Comparison of ENCODE assay signal across 9 cellular contexts in the genomic region with DNA sequence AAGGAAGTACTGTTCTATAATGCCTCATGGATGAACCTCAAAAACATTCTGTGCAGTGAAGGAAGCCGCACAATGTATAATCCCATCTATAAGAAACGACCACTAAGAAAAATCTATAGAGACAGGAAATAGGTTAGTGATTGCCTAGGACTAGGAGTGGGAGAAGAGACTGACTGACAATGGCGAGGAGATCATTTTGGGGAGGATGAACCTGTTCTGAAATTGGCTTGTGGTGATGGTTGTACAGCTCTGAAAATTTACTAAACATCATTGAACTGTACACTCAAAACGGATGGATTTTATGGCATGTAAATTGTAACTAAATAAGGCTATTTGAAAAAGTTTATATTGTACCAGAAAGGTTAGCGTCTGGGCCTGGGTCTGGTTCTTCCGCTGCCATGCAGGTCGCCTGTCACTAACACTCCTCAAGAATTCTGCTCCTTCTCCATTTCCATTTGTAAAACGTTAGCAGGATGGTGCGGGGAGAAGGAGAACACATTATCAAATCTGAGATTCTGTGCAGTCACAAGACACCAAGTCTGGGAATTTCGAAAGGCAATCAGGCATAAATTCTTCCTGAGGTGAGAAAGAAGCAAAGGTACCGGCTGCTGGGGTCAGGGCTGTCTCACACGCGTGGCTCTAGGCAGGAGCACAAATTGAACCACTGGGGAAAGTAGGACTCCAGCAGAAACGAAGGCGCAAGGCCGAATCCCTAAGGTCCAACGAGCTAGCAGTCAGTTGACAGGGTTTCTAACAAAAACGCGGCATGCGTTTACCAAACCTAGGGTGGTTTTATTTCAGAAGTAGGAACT. TPM values are rescaled to one million over a fixed set of nuclear protein-coding genes. Genes with fewer than 3 reads are reported as not detected.
DNase-seq lines count a peak whose midpoint lies in the region; ATAC-seq and TF ChIP-seq lines count a peak whose summit lies in the region.
"Had no signal": no experiment of that assay in that cellular context is flagged by ENCODE, and none has a peak within 500 bp of the region (broad histone marks: within the 10 kb centered on the region; RNA-seq: fewer than 3 reads in every experiment).

No MANE protein-coding gene starts in this region.

- peaks cover 42% of the 10 kb centered on the region for H3K27me3 Mint-ChIP-seq in GM23338 (ENCODE audit: insufficient read depth, low read depth, poor library complexity)

- H3K9me3 ChIP-seq in NT2/D1 (ENCODE audit: insufficient read depth, low read length) (no peaks in the 10 kb centered on the region), esophagus muscularis mucosa (no peaks in the 10 kb centered on the region), gastrocnemius medialis (no peaks in the 10 kb centered on the region)

- H3K4me1 ChIP-seq in GM23338 (ENCODE audit: insufficient read depth), result peaks cover 48% of the 10 kb centered on the region
- no peaks in the 10 kb centered on the region for H3K4me1 ChIP-seq in NT2/D1 (ENCODE audit: insufficient read depth, insufficient read length)
- H3K4me1 ChIP-seq in esophagus muscularis mucosa, result peaks cover 14 to 23% (median 20%) of the 10 kb centered on the region in 4 donors
- H3K4me1 ChIP-seq in gastrocnemius medialis, result peaks cover 0 to 7% of the 10 kb centered on the region in 2 donors

- peaks cover 38% of the 10 kb centered on the region for H3K4me1 Mint-ChIP-seq in GM23338

- no peaks in the 10 kb centered on the region for H3K9me3 Mint-ChIP-seq in GM23338

- H3K36me3 ChIP-seq in GM23338 (ENCODE audit: insufficient read depth) (no peaks in the 10 kb centered on the region), NT2/D1 (ENCODE audit: insufficient read depth, insufficient read length, low read length) (no peaks in the 10 kb centered on the region), esophagus muscularis mucosa (no peaks in the 10 kb centered on the region), gastrocnemius medialis (no peaks in the 10 kb centered on the region)

- H3K27me3 ChIP-seq in GM23338 (ENCODE audit: insufficient read depth), result peaks cover 51% of the 10 kb centered on the region
- peaks cover 39% of the 10 kb centered on the region for H3K27me3 ChIP-seq in NT2/D1 (ENCODE audit: insufficient read depth, insufficient read length)
- H3K27me3 ChIP-seq in esophagus muscularis mucosa, result peaks cover 6 to 47% (median 22%) of the 10 kb centered on the region in 4 donors
- H3K27me3 ChIP-seq in gastrocnemius medialis, result peaks cover 28 to 53% (median 31%) of the 10 kb centered on the region in 3 donors

- 0 out of 2 replicates have a peak, but pooled peaks cover 3% of the 10 kb centered on the region for H3F3A ChIP-seq in GM23338 (replicated peaks; ENCODE audit: low read depth)

- in situ Hi-C loops in gastrocnemius medialis (cut with MboI; ENCODE audit: low sequenced_read_pairs in 4 of 4), result no loop called here

- peak overlapping the region; percentile 89 for H2AFZ ChIP-seq in GM23338

- H4K20me1 ChIP-seq in GM23338 (replicated peaks; ENCODE audit: insufficient read depth), result no peaks in the 10 kb centered on the region

- intact Hi-C loops in esophagus muscularis mucosa (cut with DNase I), result no loop called here
- intact Hi-C loops in gastrocnemius medialis (cut with DNase I; ENCODE audit: low total_unique reads), result no loop called here

- DNase-seq in GM23338 (ENCODE audit: low spot score) (no peak), NT2/D1 (ENCODE audit: low read depth, low spot score) (no peak), esophagus muscularis mucosa (ENCODE audit: extremely low spot score) (no peak), gastrocnemius medialis (no peak), NCI-H2081 (lab: John Stamatoyannopoulos, UW) (no peak), hypothalamus (lab: John Stamatoyannopoulos, UW) (no peak)

- H3K4me3 ChIP-seq in GM23338 (peak overlapping the region; percentile 56), NT2/D1 (ENCODE audit: insufficient read length, low read depth) (peak overlapping the region; percentile 58), esophagus muscularis mucosa (peak overlapping the region; percentile 60 to 64 (median 61)), gastrocnemius medialis (peak overlapping the region; percentile 52 to 75 (median 62))

- H3K4me3 Mint-ChIP-seq in GM23338, result peak overlapping the region; percentile 54

- no peak for TF ChIP-seq CTCF in GM23338 (conservative IDR thresholded peaks at IDR 0.05; ENCODE audit: low read depth in 2 of 2)
- no peak for TF ChIP-seq CTCF in esophagus muscularis mucosa (IDR thresholded peaks at IDR 0.05)
- no peak for TF ChIP-seq CTCF in gastrocnemius medialis (IDR thresholded peaks at IDR 0.05 in 4 of 5, conservative IDR thresholded peaks at IDR 0.05 in 1 of 5)

- 83% methylated on average over 20 of the region's 20 CpGs for WGBS in esophagus muscularis mucosa

- H3K9ac ChIP-seq in NT2/D1 (ENCODE audit: insufficient read length, low read depth), result peak overlapping the region; percentile 80

- no peaks in the 10 kb centered on the region for H3K9me2 ChIP-seq in GM23338 (ENCODE audit: insufficient read depth)

- no peak overlapping the region for H3K27ac ChIP-seq in GM23338 (ENCODE audit: low read depth)
- no peak overlapping the region for H3K27ac ChIP-seq in esophagus muscularis mucosa (replicated peaks in 1 of 4)
- no peak overlapping the region for H3K27ac ChIP-seq in gastrocnemius medialis
- H3K27ac ChIP-seq: epithelial cell of prostate had no signal

- no peaks in the 10 kb centered on the region for H3K36me3 Mint-ChIP-seq in GM23338 (ENCODE audit: low read depth)

- no peak overlapping the region for H3K27ac Mint-ChIP-seq in GM23338

- TF ChIP-seq POLR2A in esophagus muscularis mucosa (IDR thresholded peaks at IDR 0.05; ENCODE audit: low read depth) (no peak), gastrocnemius medialis (IDR thresholded peaks at IDR 0.05) (no peak)

- ATAC-seq in GM23338, result peak; percentile 2; the same call in 2 of the 3 replicates
- no peak for ATAC-seq in gastrocnemius medialis
- no peak for ATAC-seq in HG02938 (IDR thresholded peaks at IDR 0.05; ENCODE audit: unreplicated experiment)
- ATAC-seq in HG02970 (IDR thresholded peaks at IDR 0.05; ENCODE audit: low FRiP score, unreplicated experiment), result no peak

- no peaks in the 10 kb centered on the region for H3K79me2 ChIP-seq in GM23338 (replicated peaks; ENCODE audit: insufficient read depth)

- TF ChIP-seq EP300 in esophagus muscularis mucosa (IDR thresholded peaks at IDR 0.05), result no peak

- peak overlapping the region; percentile 79 for H3K4me2 ChIP-seq in GM23338

TF ChIP-seq in GM23338, 12 proteins besides CTCF, POLR2A, EP300 and RAD21:
- TF ChIP-seq NANOG (IDR thresholded peaks at IDR 0.05; ENCODE audit: borderline replicate concordance) (no peak), EZH2 (IDR thresholded peaks at IDR 0.05; ENCODE audit: low read depth, unreplicated experiment) (peak; percentile 39)

RNA-seq across cellular contexts. Expression of a gene that starts 0.8 kb away (rescaled TPM):
- total RNA-seq in GM23338 (2014; rRNA removed; shearing (Covaris generic)), result 20.6 and 23.3 TPM in 2 replicates
- 9.6 and 12.9 TPM in 2 replicates for polyA plus RNA-seq in GM23338 (2016; fragmentation: Nextera tagmentation; extraction: Ambion mirVana)
- total RNA-seq in esophagus muscularis mucosa (1 to 10 TPM in 3 of 4 donors, under 1 TPM in 1; 0.42 to 4.5 (median 3.0) TPM), gastrocnemius medialis (1 to 10 TPM in 1 of 4 donors, under 1 TPM in 3; 0.35 to 2.0 (median 0.53) TPM)
